ENCODE assay signal across 20 cellular contexts in the genomic region with DNA sequence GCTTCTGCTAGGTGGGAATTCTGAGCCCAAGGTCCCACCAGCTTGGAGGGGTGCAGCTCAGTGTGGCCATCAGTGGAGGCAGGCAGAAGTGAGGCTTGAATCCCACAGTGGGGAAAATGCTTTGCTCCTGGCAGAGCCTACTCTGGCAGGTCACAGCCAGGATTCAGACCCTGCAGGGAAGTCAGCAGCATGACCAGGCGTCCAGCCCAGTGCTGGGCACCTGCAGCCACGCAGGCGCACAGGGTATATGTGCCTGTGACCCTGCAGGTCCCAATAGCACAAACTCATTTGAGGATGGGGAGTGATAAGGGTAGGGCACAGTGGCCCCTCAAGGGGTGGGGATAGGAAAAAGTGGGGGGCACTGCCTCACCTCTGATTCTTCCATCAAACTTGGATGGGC. TPM values are rescaled to one million over a fixed set of nuclear protein-coding genes. Genes with fewer than 3 reads are reported as not detected.
DNase-seq lines count a peak whose midpoint lies in the region; ATAC-seq and TF ChIP-seq lines count a peak whose summit lies in the region.
"Had no signal": no experiment of that assay in that cellular context is flagged by ENCODE, and none has a peak within 500 bp of the region (broad histone marks: within the 10 kb centered on the region; RNA-seq: fewer than 3 reads in every experiment).

No MANE protein-coding gene starts in this region.

- H2AK5ac ChIP-seq in neuronal stem cell (ENCODE audit: low read depth, low read length): peak overlapping the region; percentile 77

- H4K8ac ChIP-seq in neuronal stem cell (ENCODE audit: low read depth, low read length): no peak overlapping the region

- peaks cover 5% of the 10 kb centered on the region; the same call in 1 of the 2 replicates for H3K9me3 ChIP-seq in OCI-LY7 (ENCODE audit: low read length)
- no peaks in the 10 kb centered on the region for H3K9me3 ChIP-seq in neuronal stem cell (replicated peaks in 1 of 2; ENCODE audit: control insufficient read depth in 2 of 2, insufficient read depth in 1 of 2, low read depth in 1 of 2, low read length in 2 of 2)
- no peaks in the 10 kb centered on the region for H3K9me3 ChIP-seq in spleen

- no peak overlapping the region for H3K18ac ChIP-seq in neuronal stem cell (ENCODE audit: low read length)

- H3K36me3 ChIP-seq in OCI-LY7 (ENCODE audit: insufficient read depth, low read length): no peaks in the 10 kb centered on the region; the same call in 1 of the 2 replicates
- no peaks in the 10 kb centered on the region for H3K36me3 ChIP-seq in neuronal stem cell (replicated peaks in 1 of 2; ENCODE audit: control insufficient read depth in 2 of 2, insufficient read depth in 2 of 2, low read length in 2 of 2)
- no peaks in the 10 kb centered on the region for H3K36me3 ChIP-seq in spleen

- peak overlapping the region; percentile 76 for H3K4me2 ChIP-seq in OCI-LY7 (ENCODE audit: low read length)
- no peak overlapping the region for H3K4me2 ChIP-seq in neuronal stem cell (ENCODE audit: insufficient read depth, low read length, poor library complexity, severe bottlenecking)

- no peak for TF ChIP-seq POLR2A in spleen (IDR thresholded peaks at IDR 0.05)

- peaks cover 0 to 3% (median 0%) of the 10 kb centered on the region in 3 experiments for H3K27me3 ChIP-seq in neuronal stem cell (ENCODE audit: control insufficient read depth in 3 of 3, insufficient read depth in 3 of 3, low read depth in 1 of 3, low read length in 3 of 3)
- no peaks in the 10 kb centered on the region for H3K27me3 ChIP-seq in spleen (replicated peaks in 1 of 7)

- H2BK5ac ChIP-seq in neuronal stem cell (ENCODE audit: low read length): no peak overlapping the region

- H4K91ac ChIP-seq in neuronal stem cell (ENCODE audit: low read depth, low read length, poor library complexity): no peak overlapping the region

- POLR2A ChIA-PET in OCI-LY7 (lab: Charles Lee): interaction anchor here (0.6 to 5.4 kb wide), 4 partner anchors 10 to 27 kb away, joined by 3 to 38 read pairs (median 4); a partner anchor contains a TSS

- CTCF ChIA-PET in OCI-LY7 (lab: Charles Lee; ENCODE audit: unreplicated experiment): no interaction called here

- H3K14ac ChIP-seq in neuronal stem cell (ENCODE audit: low read length): no peak overlapping the region

- intact Hi-C loops in Right ventricle myocardium inferior (cut with DNase I) (no loop called here), left ventricle myocardium superior (cut with micrococcal nuclease) (no loop called here), OCI-LY7 (cut with micrococcal nuclease; ENCODE audit: unreplicated experiment) (loop anchor here (2.0 to 5.0 kb wide), 2 partner anchors 27 to 902 kb away; a partner anchor contains a TSS), spleen (cut with DNase I; ENCODE audit: low total_unique reads) (no loop called here)

- no CpG with 5 or more reads among the region's 3 CpGs for WGBS in neuronal stem cell (ENCODE audit: extremely low coverage in 2 of 2, insufficient read length in 2 of 2, insufficient replicate concordance in 1 of 2), 2 donors
- WGBS in spleen, 5 donors: 90 to 96% (median 96%) methylated on average over 3 of the region's 3 CpGs

- TF ChIP-seq CTCF in OCI-LY7 (conservative IDR thresholded peaks at IDR 0.05; ENCODE audit: low read length): no peak
- no peak for TF ChIP-seq CTCF in spleen (IDR thresholded peaks at IDR 0.05 in 8 of 11, conservative IDR thresholded peaks at IDR 0.05 in 3 of 11)

- no peak overlapping the region for H2BK12ac ChIP-seq in neuronal stem cell (ENCODE audit: low read length)

- BruUV-seq in OCI-LY7 (replicated peaks; lab: Mats Ljungman, UMichigan): no TSS peak

- H4K20me1 ChIP-seq in OCI-LY7 (ENCODE audit: insufficient read depth, low read length): no peaks in the 10 kb centered on the region

- H3K27ac ChIP-seq in OCI-LY7 (ENCODE audit: low read depth, low read length, poor library complexity, severe bottlenecking) (peak overlapping the region; percentile 98), neuronal stem cell (replicated peaks; ENCODE audit: low read length) (no peak overlapping the region), spleen (peak overlapping the region in 4 of 8 donors; percentile 1 to 83 (median 71))

- no peak overlapping the region for H3K9ac ChIP-seq in neuronal stem cell (ENCODE audit: low read depth, low read length, poor library complexity)

- peaks cover 99% of the 10 kb centered on the region for H3K4me1 ChIP-seq in OCI-LY7 (ENCODE audit: insufficient read depth, low read length, poor library complexity, severe bottlenecking)
- peaks cover 0 to 4% of the 10 kb centered on the region in 2 donors for H3K4me1 ChIP-seq in neuronal stem cell (ENCODE audit: control insufficient read depth in 2 of 2, insufficient read depth in 1 of 2, low read depth in 1 of 2, low read length in 2 of 2)
- peaks cover 0 to 59% (median 36%) of the 10 kb centered on the region in 6 donors for H3K4me1 ChIP-seq in spleen

- H2BK15ac ChIP-seq in neuronal stem cell (ENCODE audit: low read length): no peak overlapping the region

- no peaks in the 10 kb centered on the region for H3K9me2 ChIP-seq in OCI-LY7 (ENCODE audit: insufficient read depth, low read length)

- H3K79me1 ChIP-seq in neuronal stem cell (ENCODE audit: low read depth, low read length): no peaks in the 10 kb centered on the region

- H3K4me3 ChIP-seq in OCI-LY7 (ENCODE audit: low read depth, low read length, poor library complexity, severe bottlenecking) (no peak overlapping the region), neuronal stem cell (ENCODE audit: low read length in 2 of 2) (no peak overlapping the region), spleen (no peak overlapping the region)
- H3K4me3 ChIP-seq: K562 had no signal

- no peak overlapping the region; the same call in 1 of the 2 replicates for H2AFZ ChIP-seq in OCI-LY7 (ENCODE audit: low read length)
- H2AFZ ChIP-seq in neuronal stem cell (ENCODE audit: low read length): no peak overlapping the region

- no peak overlapping the region for H3K4ac ChIP-seq in neuronal stem cell (ENCODE audit: low read length)

- H3K79me2 ChIP-seq in OCI-LY7 (ENCODE audit: insufficient read depth, low read depth, low read length): no peaks in the 10 kb centered on the region

- no peak overlapping the region for H3K23ac ChIP-seq in neuronal stem cell (ENCODE audit: low read depth, low read length, poor library complexity)

- H2BK120ac ChIP-seq in neuronal stem cell (ENCODE audit: low read depth, low read length): no peak overlapping the region

- DNase-seq in Right ventricle myocardium inferior (ENCODE audit: missing footprints) (peak; percentile 20), left ventricle myocardium superior (no peak), OCI-LY7 (ENCODE audit: low spot score) (no peak), neuronal stem cell (ENCODE audit: low spot score) (no peak), spleen (no peak), GOT3 (lab: John Stamatoyannopoulos, UW) (no peak)
- DNase-seq in stimulated activated CD4-positive, alpha-beta T cell treated with anti-CD3 and anti-CD28 coated beads, Interleukin-12 subunit alpha, Interleukin-12 subunit beta, amount 100 ng/mL, for 4 hours: no peak
- DNase-seq: 8988T, H9, NCI-H1092 treated with DMSO at 0.1 percent for 48 hours, NCI-H1436 treated with DMSO at 0.1 percent for 48 hours, NCI-H1930, NCI-H2227 treated with DMSO at 0.1 percent for 48 hours, NCI-H510A, NCI-H748 treated with DMSO at 0.1 percent for 48 hours had no signal

- ATAC-seq in Right ventricle myocardium inferior (no peak), left ventricle myocardium superior (no peak), GM18868 (IDR thresholded peaks at IDR 0.05; ENCODE audit: unreplicated experiment) (no peak)
- ATAC-seq: Panc1 had no signal

RNA-seq across cellular contexts. Expression of a gene that starts 8.4 kb away (rescaled TPM):
- total RNA-seq in Right ventricle myocardium inferior (13.6 TPM), left ventricle myocardium superior (18.4 TPM), OCI-LY7 (2022) (35.0 and 42.2 TPM in 2 replicates), spleen (100 to 1,000 TPM in 2 of 7 donors, 10 to 100 TPM in 5; 67.5 to 106 (median 88.3) TPM)
- total RNA-seq in OCI-LY7 (2014; rRNA removed; shearing (Covaris generic)): 62.9 and 64.2 TPM in 2 replicates
- 24.7 TPM for polyA plus RNA-seq in neuronal stem cell (2013, experiment 1 of 2)
- polyA plus RNA-seq in neuronal stem cell (2013, experiment 2 of 2): 25.4 TPM
- 10 to 100 TPM; 41.3 to 71.7 (median 49.7) TPM for polyA plus RNA-seq in spleen
- polyA plus RNA-seq: CD14-positive monocyte had no signal

RNA-seq across cellular contexts. Expression of a gene that starts 13.5 kb away (rescaled TPM):
- total RNA-seq in Right ventricle myocardium inferior: 16.1 TPM
- 17.6 TPM for total RNA-seq in left ventricle myocardium superior
- total RNA-seq in OCI-LY7 (2014; rRNA removed; shearing (Covaris generic)): 83.8 and 90.0 TPM in 2 replicates
- total RNA-seq in OCI-LY7 (2022): 87.9 and 99.3 TPM in 2 replicates
- polyA plus RNA-seq in neuronal stem cell (2013, experiment 1 of 2): 9.9 TPM
- polyA plus RNA-seq in neuronal stem cell (2013, experiment 2 of 2): 8.9 TPM
- 100 to 1,000 TPM in 1 of 7 donors, 10 to 100 TPM in 6; 42.8 to 104 (median 63.4) TPM for total RNA-seq in spleen
- 10 to 100 TPM; 22.0 to 44.9 (median 30.3) TPM for polyA plus RNA-seq in spleen

RNA-seq across cellular contexts. Expression of a gene that starts 27.6 kb away (rescaled TPM):
- total RNA-seq in Right ventricle myocardium inferior (87.3 TPM), left ventricle myocardium superior (92.9 TPM), OCI-LY7 (2022) (261 and 271 TPM in 2 replicates), spleen (10 to 100 TPM; 31.9 to 73.0 (median 40.9) TPM)
- 205 and 230 TPM in 2 replicates for total RNA-seq in OCI-LY7 (2014; rRNA removed; shearing (Covaris generic))
- polyA plus RNA-seq in neuronal stem cell (2013, experiment 1 of 2): 157 TPM
- polyA plus RNA-seq in neuronal stem cell (2013, experiment 2 of 2): 156 TPM
- polyA plus RNA-seq in spleen: 10 to 100 TPM; 53.7 to 79.1 (median 69.4) TPM

RNA-seq across cellular contexts. Expression of a gene that starts 30.4 kb away (rescaled TPM):
- total RNA-seq in Right ventricle myocardium inferior (1,123 TPM), left ventricle myocardium superior (967 TPM), OCI-LY7 (2022) (0.80 and 1.1 TPM in 2 replicates), spleen (1 to 10 TPM in 4 of 7 donors, under 1 TPM in 2, not detected in 1; 0.75 to 2.8 (median 1.2) TPM)
- 0.69 TPM in 1 of 2 replicates, not detected in the other for total RNA-seq in OCI-LY7 (2014; rRNA removed; shearing (Covaris generic))
- 17.7 TPM for polyA plus RNA-seq in neuronal stem cell (2013, experiment 1 of 2)
- polyA plus RNA-seq in neuronal stem cell (2013, experiment 2 of 2): 17.9 TPM
- polyA plus RNA-seq in spleen: 1 to 10 TPM; 1.6 to 4.0 (median 2.6) TPM
- total RNA-seq: K562 had no signal
- polyA plus RNA-seq: CD14-positive monocyte, HepG2, K562 had no signal

RNA-seq across cellular contexts. Expression of a gene that starts 45.4 kb away (rescaled TPM):
- total RNA-seq in Right ventricle myocardium inferior (3,838 TPM), left ventricle myocardium superior (2,865 TPM), OCI-LY7 (2022) (not detected in 2 replicates), spleen (1 to 10 TPM in 1 of 7 donors, not detected in 6; 1.6 TPM)
- not detected in 2 replicates for total RNA-seq in OCI-LY7 (2014; rRNA removed; shearing (Covaris generic))
- 0.07 TPM for polyA plus RNA-seq in neuronal stem cell (2013, experiment 1 of 2)
- not detected for polyA plus RNA-seq in neuronal stem cell (2013, experiment 2 of 2)
- polyA plus RNA-seq in spleen: under 1 TPM in 1 of 3 donors, not detected in 2; 0.22 TPM
- total RNA-seq: K562 had no signal
- polyA plus RNA-seq: CD14-positive monocyte, HepG2, K562 had no signal
